ENCODE assay signal across 8 cellular contexts in the genomic region with DNA sequence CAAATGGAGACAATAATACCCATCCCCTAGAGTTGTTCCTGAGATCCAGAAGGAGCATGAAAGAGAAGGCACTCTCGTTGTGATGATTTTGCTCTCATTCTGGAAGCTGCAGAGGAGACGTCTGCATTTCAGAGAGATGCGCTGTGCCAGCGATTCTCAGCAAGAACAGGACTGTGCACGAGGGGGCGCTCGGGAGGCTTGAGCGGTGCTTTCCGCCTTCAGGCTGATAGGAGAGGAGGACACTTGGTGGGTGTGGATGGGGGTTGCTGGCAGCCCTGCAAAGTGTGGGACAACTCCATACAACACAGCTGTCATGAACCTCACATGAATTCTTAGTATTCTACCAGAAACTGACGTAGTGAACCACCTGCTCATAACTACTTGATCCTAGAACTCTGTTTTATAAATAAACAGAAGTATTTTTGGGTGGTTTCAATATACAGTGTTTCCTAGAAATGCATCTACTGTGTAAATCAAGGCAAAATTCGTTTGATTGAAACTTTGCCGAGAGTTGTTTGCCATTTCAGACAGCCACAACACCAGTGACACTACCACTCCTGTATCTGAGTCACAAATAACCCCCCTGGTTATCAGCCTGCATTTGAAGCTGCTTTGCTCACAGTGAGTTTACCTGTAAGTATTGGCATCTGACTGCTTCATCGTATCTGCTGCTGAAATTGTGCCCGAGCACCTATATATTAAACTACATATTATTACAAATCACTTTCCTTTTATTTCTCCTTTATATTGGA. TPM values are rescaled to one million over a fixed set of nuclear protein-coding genes. Genes with fewer than 3 reads are reported as not detected.
A peak's percentile ranks its signal among the peaks of the same experiment; 100 is the strongest.
DNase-seq lines count a peak whose midpoint lies in the region; ATAC-seq, FAIRE-seq and TF ChIP-seq lines count a peak whose summit lies in the region.

No MANE protein-coding gene starts in this region.

- no peak overlapping the region for H3K27ac ChIP-seq in mammary epithelial cell (ENCODE audit: insufficient read depth, low read depth, low read length)
- H3K27ac ChIP-seq in kidney (ENCODE audit: low read depth in 2 of 2, low read length in 2 of 2): no peak overlapping the region

- in situ Hi-C loops in mammary epithelial cell (cut with MboI; ENCODE audit: low sequenced_read_pairs in 2 of 2): no loop called here

- 34% methylated on average over 13 of the region's 14 CpGs for WGBS in mammary epithelial cell (ENCODE audit: low coverage, missing lambda C conversion rate)

- no peaks in the 10 kb centered on the region for H3K79me2 ChIP-seq in mammary epithelial cell (ENCODE audit: insufficient read depth, low read length)

- H3K4me1 ChIP-seq in mammary epithelial cell (ENCODE audit: insufficient read depth, low read length) (no peaks in the 10 kb centered on the region), kidney (ENCODE audit: control insufficient read depth in 1 of 2, insufficient read depth in 1 of 2, low read depth in 1 of 2, low read length in 2 of 2) (no peaks in the 10 kb centered on the region)

- CTCF ChIA-PET in mammary epithelial cell (lab: Charles Lee; ENCODE audit: low non-redundant PET): no interaction called here

- no peak for TF ChIP-seq POLR2A in GM12892 (IDR thresholded peaks at IDR 0.05; ENCODE audit: low read depth, low read length)

- dilution Hi-C loops in mammary epithelial cell (cut with HindIII; ENCODE audit: low sequenced_read_pairs): no loop called here

- peak; percentile 85 to 92 for TF ChIP-seq CTCF in mammary epithelial cell (conservative IDR thresholded peaks at IDR 0.05 in 1 of 2, IDR thresholded peaks at IDR 0.05 in 1 of 2; ENCODE audit: extremely low read depth in 1 of 2, insufficient read depth in 1 of 2, low read depth in 1 of 2, low read length in 2 of 2)
- peak; percentile 79 for TF ChIP-seq CTCF in kidney (IDR thresholded peaks at IDR 0.05; ENCODE audit: borderline replicate concordance, extremely low read depth, insufficient read depth)

- no peaks in the 10 kb centered on the region for H3K36me3 ChIP-seq in mammary epithelial cell (ENCODE audit: insufficient read depth, low read length)
- no peaks in the 10 kb centered on the region for H3K36me3 ChIP-seq in kidney (ENCODE audit: control insufficient read depth in 1 of 2, insufficient read depth in 2 of 2, low read length in 2 of 2)

- H4K20me1 ChIP-seq in mammary epithelial cell (ENCODE audit: insufficient read depth, low read length): no peaks in the 10 kb centered on the region

- peak; percentile 66 for FAIRE-seq in GM12892 (lab: Jason Lieb, UNC)
- FAIRE-seq in kidney (lab: Jason Lieb, UNC): no peak

- H3K4me2 ChIP-seq in mammary epithelial cell (ENCODE audit: insufficient read depth, low read depth, low read length): no peak overlapping the region

- no TSS peak for BruUV-seq in mammary epithelial cell (replicated peaks; lab: Mats Ljungman, UMichigan)

- peak; percentile 66 for ATAC-seq in HG02884 (IDR thresholded peaks at IDR 0.05; ENCODE audit: unreplicated experiment)
- ATAC-seq in HG02759 (IDR thresholded peaks at IDR 0.05; ENCODE audit: unreplicated experiment): no peak

- H3K9ac ChIP-seq in mammary epithelial cell (ENCODE audit: insufficient read depth, low read length) (no peak overlapping the region), kidney (ENCODE audit: low read length in 2 of 2) (no peak overlapping the region)

- H3K4me3 ChIP-seq in mammary epithelial cell (replicated peaks in 1 of 3; ENCODE audit: insufficient read depth in 1 of 3, low read depth in 2 of 3, low read length in 3 of 3): no peak overlapping the region
- no peak overlapping the region for H3K4me3 ChIP-seq in kidney (ENCODE audit: low read length in 2 of 2)

- intact Hi-C loops in mammary epithelial cell (cut with micrococcal nuclease) (loop anchor here (1.0 to 2.0 kb wide), 3 partner anchors 25 to 181 kb away; no protein-coding TSS in a partner anchor), kidney (cut with DNase I) (loop anchor here (10.0 kb wide), 1 partner anchor 173 kb away; no protein-coding TSS in a partner anchor)

- no peak overlapping the region for H2AFZ ChIP-seq in mammary epithelial cell (ENCODE audit: low read depth, low read length)

- DNase-seq in GM12892 (ENCODE audit: insufficient read length) (peak; percentile 23), NCI-H2171 (lab: John Stamatoyannopoulos, UW) (peak; percentile 61), mammary epithelial cell (peak; percentile 31), kidney (peak; percentile 87)
- peak; percentile 37 to 58 (median 42) for DNase-seq in activated CD4-positive, CD25-positive, alpha-beta regulatory T cell (lab: John Stamatoyannopoulos, UW)
- DNase-seq in stimulated activated CD4-positive, alpha-beta T cell treated with anti-CD3 and anti-CD28 coated beads, Interleukin-1b, Interleukin-23, amount 100 ng/mL, for 48 hours: peak; percentile 80

- H3K27me3 ChIP-seq in mammary epithelial cell (ENCODE audit: insufficient read depth, low read length): peaks cover 2% of the 10 kb centered on the region

- no peaks in the 10 kb centered on the region for H3K9me3 ChIP-seq in mammary epithelial cell (replicated peaks; ENCODE audit: insufficient read depth, low read length)
- no peaks in the 10 kb centered on the region for H3K9me3 ChIP-seq in kidney (ENCODE audit: control insufficient read depth in 1 of 2, low read length in 2 of 2)

RNA-seq across cellular contexts. Expression of a gene that starts 39.5 kb away (rescaled TPM):
- polyA plus RNA-seq in GM12892 (2012; ENCODE audit: missing spikeins): not detected
- total RNA-seq in mammary epithelial cell (not detected), kidney (0.57 TPM)
- polyA plus RNA-seq in mammary epithelial cell (not detected), kidney (ENCODE audit: insufficient read depth, low read depth, low replicate concordance) (1.9 TPM)
- not detected for polyA minus RNA-seq in mammary epithelial cell

Comparison
In these comparisons a context has a peak if more than half of its experiments do, and no peak if none do; other contexts are left out.
1. DNase-seq: peak in every context shown above with its lines; median percentile 87 in kidney; 80 in stimulated activated CD4-positive, alpha-beta T cell treated with anti-CD3 and anti-CD28 coated beads, Interleukin-1b, Interleukin-23, amount 100 ng/mL, for 48 hours; 61 in NCI-H2171; 42 in activated CD4-positive, CD25-positive, alpha-beta regulatory T cell; 31 in mammary epithelial cell; 23 in GM12892.